ENCODE assay signal across 8 cellular contexts in genomic region chr20:46785958-46786357, GRCh38.
"Had no signal": no experiment of that assay in that cellular context is flagged by ENCODE, and none has a peak within 500 bp of the region (broad histone marks: within the 10 kb centered on the region; RNA-seq: fewer than 3 reads in every experiment).

No MANE protein-coding gene starts in this region.

- H3K4me1 ChIP-seq: HAP-1 had no signal

- H3K4me3 Mint-ChIP-seq: GM23338, HFFc6, IgD-negative memory B cell had no signal

- H3K4me1 Mint-ChIP-seq: GM23338 had no signal

- H3K4me2 ChIP-seq: GM23338 had no signal

- H3K4me3 ChIP-seq: GM23338, HAP-1 had no signal

- DNase-seq: H7, HFFc6, KBM-7 had no signal

- H2AFZ ChIP-seq: GM23338 had no signal

- H3K36me3 ChIP-seq: HAP-1 had no signal

- H3K9me3 Mint-ChIP-seq: GM23338, HFFc6, IgD-negative memory B cell had no signal

- H3K9me3 ChIP-seq: HAP-1 had no signal

- H3K27ac ChIP-seq: HL-60 had no signal

- H3K27ac Mint-ChIP-seq: GM23338, HFFc6, IgD-negative memory B cell had no signal

- ATAC-seq: GM23338, HCT116 had no signal
